8 cellular contexts compared by ENCODE assay signal in the genomic region with DNA sequence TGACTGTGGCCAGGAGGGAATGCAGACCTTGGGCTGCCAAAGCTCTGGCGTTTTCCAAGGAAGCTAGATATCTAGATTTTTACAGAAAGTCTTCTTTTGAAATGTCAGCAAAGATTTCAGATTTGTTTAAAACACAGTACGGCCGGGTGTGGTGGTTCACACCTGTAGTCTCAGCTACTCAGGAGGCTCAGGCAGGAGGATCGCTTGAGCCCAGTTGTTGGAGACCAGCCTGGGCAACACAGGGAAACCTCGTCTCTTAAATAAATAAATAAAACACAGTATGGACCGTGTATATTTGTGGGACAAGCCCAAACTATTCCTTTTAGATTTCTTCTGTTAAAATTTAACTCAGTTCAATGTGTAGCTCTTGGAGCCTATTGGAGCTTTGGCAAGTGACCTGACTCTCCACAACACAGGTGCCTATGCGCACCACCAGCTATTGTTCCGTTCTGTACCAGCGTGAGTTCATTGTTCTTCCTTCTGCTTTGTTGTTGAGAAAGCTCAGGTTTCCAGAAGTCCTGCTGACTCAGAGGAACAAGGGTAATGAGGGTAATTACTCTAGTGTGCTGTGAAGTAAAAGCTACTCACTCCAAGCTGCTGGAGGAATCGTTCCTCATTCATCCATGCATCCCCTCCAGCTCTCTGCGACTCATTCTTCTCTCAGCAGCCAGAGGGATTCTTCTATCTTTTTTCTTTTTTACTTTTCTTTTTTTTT.
DNase-seq lines count a peak whose midpoint lies in the region; ATAC-seq, FAIRE-seq and TF ChIP-seq lines count a peak whose summit lies in the region.

No MANE protein-coding gene starts in this region.

- peak overlapping the region in 3 of 5 experiments; percentile 38 to 73 (median 60) for H3K27ac Mint-ChIP-seq in brain

- peaks cover 0 to 5% (median 0%) of the 10 kb centered on the region in 5 experiments for H3K9me3 Mint-ChIP-seq in brain

- H3K4me1 Mint-ChIP-seq in brain: peaks cover 21% of the 10 kb centered on the region

- H3K4me3 ChIP-seq in muscle layer of duodenum (ENCODE audit: low read depth in 1 of 2, low read length in 2 of 2) (no peak overlapping the region), esophagus squamous epithelium (no peak overlapping the region)

- H3K36me3 Mint-ChIP-seq in brain: no peaks in the 10 kb centered on the region

- ATAC-seq in GM21825 (IDR thresholded peaks at IDR 0.05; ENCODE audit: unreplicated experiment): no peak

- no peaks in the 10 kb centered on the region for H3K4me1 ChIP-seq in muscle layer of duodenum (ENCODE audit: control insufficient read depth in 1 of 2, insufficient read depth in 2 of 2, low read length in 2 of 2)
- H3K4me1 ChIP-seq in esophagus squamous epithelium: peaks cover 0 to 8% (median 0%) of the 10 kb centered on the region in 3 donors

- H3K27ac ChIP-seq in muscle layer of duodenum (ENCODE audit: low read length) (peak overlapping the region; percentile 8), esophagus squamous epithelium (no peak overlapping the region)

- H3K9me3 ChIP-seq in muscle layer of duodenum (ENCODE audit: control insufficient read depth in 1 of 2, low read length in 2 of 2) (no peaks in the 10 kb centered on the region), esophagus squamous epithelium (no peaks in the 10 kb centered on the region)

- peak; percentile 3 for FAIRE-seq in G401.6 (lab: Jason Lieb, UNC)

- TF ChIP-seq CTCF in brain (conservative IDR thresholded peaks at IDR 0.05) (no peak), esophagus squamous epithelium (IDR thresholded peaks at IDR 0.05) (no peak)

- no peaks in the 10 kb centered on the region for H3K36me3 ChIP-seq in muscle layer of duodenum (ENCODE audit: control insufficient read depth in 1 of 2, insufficient read depth in 2 of 2, low read length in 2 of 2)
- no peaks in the 10 kb centered on the region for H3K36me3 ChIP-seq in esophagus squamous epithelium

- H3K4me3 Mint-ChIP-seq in brain: peak overlapping the region in 1 of 5 experiments; percentile 15

- intact Hi-C loops in esophagus squamous epithelium (cut with DNase I): no loop called here

- 42 to 46% methylated on average over 11 of the region's 11 CpGs for WGBS in esophagus squamous epithelium, 2 donors

- TF ChIP-seq POLR2A in esophagus squamous epithelium (IDR thresholded peaks at IDR 0.05): no peak

- peak; percentile 96 for DNase-seq in NCI-H2107 treated with DMSO at 0.1 percent for 48 hours (lab: John Stamatoyannopoulos, UW; ENCODE audit: unreplicated experiment)
- DNase-seq in OCI-M2 (lab: John Stamatoyannopoulos, UW; ENCODE audit: unreplicated experiment): no peak
- no peak for DNase-seq in stimulated activated CD4-positive, alpha-beta T cell treated with anti-CD3 and anti-CD28 coated beads, Interleukin-4, amount 100 ng/mL, for 1 hour
- no peak for DNase-seq in esophagus squamous epithelium (lab: John Stamatoyannopoulos, UW)

- H3K27me3 Mint-ChIP-seq in brain: peaks cover 4% of the 10 kb centered on the region

- no peaks in the 10 kb centered on the region for H3K27me3 ChIP-seq in muscle layer of duodenum (ENCODE audit: low read depth, low read length)
- peaks cover 0 to 4% (median 0%) of the 10 kb centered on the region in 4 donors for H3K27me3 ChIP-seq in esophagus squamous epithelium
